1 cellular context compared by ENCODE assay signal in genomic region chr7:2034291-2035201, GRCh38.
TF ChIP-seq lines count a peak whose summit lies in the region.

No MANE protein-coding gene starts in this region.

TF ChIP-seq in GM23338, 12 proteins besides CTCF, POLR2A, EP300 and RAD21 (continued from another document):
- TF ChIP-seq NANOG (IDR thresholded peaks at IDR 0.05; ENCODE audit: borderline replicate concordance) (no peak), JUNB (IDR thresholded peaks at IDR 0.05; ENCODE audit: unreplicated experiment) (no peak), ZNF114 (CRISPR knock-in tag; IDR thresholded peaks at IDR 0.05) (no peak), POLR2AphosphoS5 (IDR thresholded peaks at IDR 0.05; ENCODE audit: low read depth) (no peak), STAT1 (IDR thresholded peaks at IDR 0.05; ENCODE audit: unreplicated experiment) (no peak), EZH2 (IDR thresholded peaks at IDR 0.05; ENCODE audit: low read depth, unreplicated experiment) (no peak), CREB1 (CRISPR knock-in tag; IDR thresholded peaks at IDR 0.05; ENCODE audit: low read depth) (no peak), ZNF331 (CRISPR knock-in tag; IDR thresholded peaks at IDR 0.05; ENCODE audit: low read depth) (no peak), REST (IDR thresholded peaks at IDR 0.05; ENCODE audit: unreplicated experiment) (no peak)
